2 cellular contexts compared by ENCODE assay signal in genomic region chr11:10067629-10068300, GRCh38.
TF ChIP-seq lines count a peak whose summit lies in the region.

No MANE protein-coding gene starts in this region.

TF ChIP-seq in GM23338, 12 proteins besides CTCF, POLR2A, EP300 and RAD21 (continued from another document):
- TF ChIP-seq ZNF462 (CRISPR knock-in tag; IDR thresholded peaks at IDR 0.05), result no peak
- no peak for TF ChIP-seq EZH2phosphoT487 (IDR thresholded peaks at IDR 0.05; ENCODE audit: unreplicated experiment)
- TF ChIP-seq ETS1 (IDR thresholded peaks at IDR 0.05), result no peak
- TF ChIP-seq REST (IDR thresholded peaks at IDR 0.05; ENCODE audit: unreplicated experiment), result no peak
- TF ChIP-seq NANOG (IDR thresholded peaks at IDR 0.05; ENCODE audit: borderline replicate concordance), result no peak
- no peak for TF ChIP-seq POLR2AphosphoS5 (IDR thresholded peaks at IDR 0.05; ENCODE audit: low read depth)
TF ChIP-seq in GM23338: peak in this region for 0.

TF ChIP-seq in WTC11, 78 proteins besides CTCF, POLR2A, EP300 and RAD21 (continued from another document):
- TF ChIP-seq ZNF532 (CRISPR knock-in tag; IDR thresholded peaks at IDR 0.05; ENCODE audit: borderline replicate concordance) (no peak), ZNF121 (CRISPR knock-in tag; IDR thresholded peaks at IDR 0.05) (peak; percentile 48; the same call in 1 of the 2 replicates), ATF1 (CRISPR knock-in tag; IDR thresholded peaks at IDR 0.05) (no peak)
